Comparison of ENCODE assay signal across 1 cellular context in the genomic region with DNA sequence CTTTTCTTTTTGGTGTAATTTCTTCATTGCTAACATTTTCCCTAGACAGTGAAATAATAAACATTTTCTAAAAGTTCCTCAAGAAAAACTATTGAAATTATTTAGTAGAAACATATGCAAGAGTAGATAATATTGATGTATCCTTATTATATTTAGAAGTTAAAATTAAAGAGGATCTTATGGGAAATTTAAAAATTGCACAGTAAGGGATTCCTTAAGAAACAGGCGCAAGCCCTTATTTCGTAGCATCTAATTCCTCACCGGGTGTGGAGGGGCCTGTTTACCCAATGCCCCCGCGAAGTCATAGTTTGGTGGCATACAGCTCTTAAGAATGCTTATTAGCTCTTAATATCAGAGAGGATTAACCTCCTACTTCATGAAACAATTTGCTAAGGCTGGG.
TF ChIP-seq lines count a peak whose summit lies in the region.

No MANE protein-coding gene starts in this region.

TF ChIP-seq in HepG2, 621 proteins besides CTCF, POLR2A, EP300 and RAD21 (continued from another document):
- TF ChIP-seq MAFK (conservative IDR thresholded peaks at IDR 0.05 in 1 of 2, IDR thresholded peaks at IDR 0.05 in 1 of 2; ENCODE audit: low read length in 2 of 2) (peak; percentile 23 to 64; a peak in 3 of 4 replicates), MAFF (IDR thresholded peaks at IDR 0.05; ENCODE audit: low read depth, low read length) (peak; percentile 45; the same call in 1 of the 2 replicates)
